ENCODE assay signal across 8 cellular contexts in the genomic region with DNA sequence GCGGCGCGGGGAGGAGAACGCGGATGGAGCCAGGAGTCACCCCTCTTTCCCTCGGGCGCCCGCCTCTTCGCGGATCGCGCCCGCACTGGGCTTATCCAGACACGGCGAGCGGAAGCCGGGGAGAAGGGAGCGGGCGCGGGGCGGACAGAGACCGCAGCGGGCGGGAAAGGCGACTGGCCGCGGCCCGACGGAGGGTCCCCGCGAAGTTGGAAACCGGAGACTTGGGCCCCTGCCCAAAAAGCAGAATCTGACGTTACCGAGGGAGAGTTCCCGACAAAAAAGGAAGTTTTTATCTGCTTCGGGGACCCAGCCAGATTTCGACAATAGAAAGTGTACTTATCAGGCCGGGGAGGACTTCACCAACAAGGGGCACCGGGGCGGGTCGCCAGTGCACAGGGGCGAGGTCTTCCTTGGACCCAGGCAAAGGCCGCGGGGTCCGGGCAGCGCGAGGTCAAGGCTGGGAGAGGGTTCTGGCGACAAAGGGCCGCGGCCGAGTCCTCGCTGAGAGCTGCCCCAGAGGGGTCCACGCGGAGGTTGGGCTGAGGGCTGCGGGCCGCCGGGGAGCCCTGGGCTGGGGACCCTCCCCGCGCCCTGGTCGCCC. TPM values are rescaled to one million over a fixed set of nuclear protein-coding genes. Genes with fewer than 3 reads are reported as not detected.
A peak's percentile ranks its signal among the peaks of the same experiment; 100 is the strongest.
DNase-seq lines count a peak whose midpoint lies in the region; ATAC-seq and TF ChIP-seq lines count a peak whose summit lies in the region.

No MANE protein-coding gene starts in this region.

- peak overlapping the region; percentile 65 for H3K4me3 Mint-ChIP-seq in activated T-cell treated with anti-CD3 and anti-CD28 coated beads, Interleukin-2, amount 50 U/mL, for 24 hours

- CTCF ChIA-PET in OCI-LY7 (lab: Charles Lee; ENCODE audit: unreplicated experiment): no interaction called here

- no peaks in the 10 kb centered on the region for H3K9me2 ChIP-seq in OCI-LY7 (ENCODE audit: insufficient read depth, low read length)

- H3K27me3 ChIP-seq in heart right ventricle: peaks cover 0 to 54% (median 13%) of the 10 kb centered on the region in 7 donors

- H3K36me3 ChIP-seq in heart right ventricle: no peaks in the 10 kb centered on the region
- no peaks in the 10 kb centered on the region for H3K36me3 ChIP-seq in OCI-LY7 (ENCODE audit: insufficient read depth, low read length)

- H3K4me1 ChIP-seq in heart right ventricle: peaks cover 3 to 26% (median 22%) of the 10 kb centered on the region in 9 donors
- H3K4me1 ChIP-seq in OCI-LY7 (ENCODE audit: insufficient read depth, low read length, poor library complexity, severe bottlenecking): no peaks in the 10 kb centered on the region

- H4K20me1 ChIP-seq in OCI-LY7 (ENCODE audit: insufficient read depth, low read length): no peaks in the 10 kb centered on the region

- TF ChIP-seq CTCF in heart right ventricle (IDR thresholded peaks at IDR 0.05): no peak
- TF ChIP-seq CTCF in retinal pigment epithelial cell (conservative IDR thresholded peaks at IDR 0.05; ENCODE audit: low read depth, low read length): no peak
- TF ChIP-seq CTCF in OCI-LY7 (conservative IDR thresholded peaks at IDR 0.05; ENCODE audit: low read length): no peak

- no peak overlapping the region for H3K4me2 ChIP-seq in OCI-LY7 (ENCODE audit: low read length)

- DNase-seq in DMS53 (lab: John Stamatoyannopoulos, UW) (peak; percentile 63), DMS53 treated with DMSO at 0.1 percent for 48 hours (lab: John Stamatoyannopoulos, UW; ENCODE audit: unreplicated experiment) (no peak), heart right ventricle (peak in 1 of 2 donors; percentile 38), retinal pigment epithelial cell (ENCODE audit: low read depth) (no peak), OCI-LY7 (ENCODE audit: low spot score) (no peak), NCI-H1694 treated with DMSO at 0.1 percent for 48 hours (lab: John Stamatoyannopoulos, UW) (no peak)
- no peak for DNase-seq in activated T-cell treated with anti-CD3 and anti-CD28 coated beads, Interleukin-2, amount 50 U/mL, for 24 hours

- WGBS in heart right ventricle, 2 donors: 0 to 2% methylated on average over 53 to 60 of the region's 60 CpGs

- H3K4me3 ChIP-seq in heart right ventricle (peak overlapping the region; percentile 56 to 73 (median 65)), retinal pigment epithelial cell (ENCODE audit: low read length) (peak overlapping the region; percentile 49), OCI-LY7 (ENCODE audit: low read depth, low read length, poor library complexity, severe bottlenecking) (no peak overlapping the region)

- BruUV-seq in OCI-LY7 (replicated peaks; lab: Mats Ljungman, UMichigan): no TSS peak

- H2AFZ ChIP-seq in OCI-LY7 (ENCODE audit: low read length): no peak overlapping the region

- H3K9me3 ChIP-seq in heart right ventricle (no peaks in the 10 kb centered on the region), OCI-LY7 (ENCODE audit: low read length) (no peaks in the 10 kb centered on the region)

- intact Hi-C loops in heart right ventricle (cut with DNase I): no loop called here
- intact Hi-C loops in OCI-LY7 (cut with micrococcal nuclease; ENCODE audit: unreplicated experiment): no loop called here

- ATAC-seq in heart right ventricle: peak; percentile 24 to 75 (median 49)
- no peak for ATAC-seq in HG03025 (IDR thresholded peaks at IDR 0.05; ENCODE audit: low FRiP score, unreplicated experiment)

- H3K27me3 Mint-ChIP-seq in activated T-cell treated with anti-CD3 and anti-CD28 coated beads, Interleukin-2, amount 50 U/mL, for 24 hours: peaks cover 64% of the 10 kb centered on the region

- no peaks in the 10 kb centered on the region for H3K36me3 Mint-ChIP-seq in activated T-cell treated with anti-CD3 and anti-CD28 coated beads, Interleukin-2, amount 50 U/mL, for 24 hours (ENCODE audit: low read depth)

- H3K27ac Mint-ChIP-seq in activated T-cell treated with anti-CD3 and anti-CD28 coated beads, Interleukin-2, amount 50 U/mL, for 24 hours: no peak overlapping the region

- no peaks in the 10 kb centered on the region for H3K79me2 ChIP-seq in OCI-LY7 (ENCODE audit: insufficient read depth, low read depth, low read length)

- POLR2A ChIA-PET in OCI-LY7 (lab: Charles Lee): no interaction called here

- H3K27ac ChIP-seq in heart right ventricle (peak overlapping the region in 9 of 10 donors; percentile 5 to 82 (median 53)), OCI-LY7 (ENCODE audit: low read depth, low read length, poor library complexity, severe bottlenecking) (no peak overlapping the region)

- no peaks in the 10 kb centered on the region for H3K9me3 Mint-ChIP-seq in activated T-cell treated with anti-CD3 and anti-CD28 coated beads, Interleukin-2, amount 50 U/mL, for 24 hours

- peaks cover 11% of the 10 kb centered on the region for H3K4me1 Mint-ChIP-seq in activated T-cell treated with anti-CD3 and anti-CD28 coated beads, Interleukin-2, amount 50 U/mL, for 24 hours (ENCODE audit: low read depth)

RNA-seq across cellular contexts. Expression of a gene that starts 0.5 kb away (rescaled TPM):
- total RNA-seq in heart right ventricle (1 to 10 TPM; 3.7 to 8.4 (median 6.1) TPM), OCI-LY7 (2022) (not detected in 2 replicates)
- polyA plus RNA-seq in heart right ventricle: 1 to 10 TPM; 1.5 to 4.5 TPM
- not detected in 2 replicates for total RNA-seq in OCI-LY7 (2014; rRNA removed; shearing (Covaris generic))

RNA-seq across cellular contexts. Expression of a gene that starts 45.3 kb away (rescaled TPM):
- 1 to 10 TPM; 1.5 to 5.4 (median 2.4) TPM for total RNA-seq in heart right ventricle
- polyA plus RNA-seq in heart right ventricle: 10 to 100 TPM in 1 of 2 donors, 1 to 10 TPM in 1; 3.7 to 17.3 TPM
- 5.7 and 6.3 TPM in 2 replicates for total RNA-seq in OCI-LY7 (2014; rRNA removed; shearing (Covaris generic))
- 11.7 and 15.9 TPM in 2 replicates for total RNA-seq in OCI-LY7 (2022)

RNA-seq across cellular contexts. Expression of a gene that starts 47.6 kb away (rescaled TPM):
- total RNA-seq in heart right ventricle (10 to 100 TPM in 9 of 10 donors, 1 to 10 TPM in 1; 9.3 to 50.5 (median 17.9) TPM), OCI-LY7 (2022) (0.22 and 0.44 TPM in 2 replicates)
- polyA plus RNA-seq in heart right ventricle: 10 to 100 TPM; 36.0 to 57.7 TPM
- total RNA-seq in OCI-LY7 (2014; rRNA removed; shearing (Covaris generic)): 0.33 and 0.57 TPM in 2 replicates

RNA-seq across cellular contexts. Expression of a gene that starts 58.4 kb away (rescaled TPM):
- total RNA-seq in heart right ventricle: 1 to 10 TPM; 1.9 to 6.4 (median 3.3) TPM
- polyA plus RNA-seq in heart right ventricle: 1 to 10 TPM; 3.4 to 7.3 TPM
- not detected in 2 replicates for total RNA-seq in OCI-LY7 (2014; rRNA removed; shearing (Covaris generic))
- total RNA-seq in OCI-LY7 (2022): not detected in 2 replicates

Comparison
In these comparisons a context has a peak if more than half of its experiments do, and no peak if none do; other contexts are left out.
1. RNA of a gene that starts 0.5 kb away (total RNA-seq): 3.7 to 8.4 TPM in heart right ventricle; not detected in OCI-LY7; every median in the first group is over 4 times any median in the second.
2. RNA of a gene that starts 47.6 kb away (total RNA-seq): 9.3 to 50.5 TPM in heart right ventricle; 0.22 to 0.57 TPM in OCI-LY7; every median in the first group is over 4 times any median in the second.